In the genomic region with DNA sequence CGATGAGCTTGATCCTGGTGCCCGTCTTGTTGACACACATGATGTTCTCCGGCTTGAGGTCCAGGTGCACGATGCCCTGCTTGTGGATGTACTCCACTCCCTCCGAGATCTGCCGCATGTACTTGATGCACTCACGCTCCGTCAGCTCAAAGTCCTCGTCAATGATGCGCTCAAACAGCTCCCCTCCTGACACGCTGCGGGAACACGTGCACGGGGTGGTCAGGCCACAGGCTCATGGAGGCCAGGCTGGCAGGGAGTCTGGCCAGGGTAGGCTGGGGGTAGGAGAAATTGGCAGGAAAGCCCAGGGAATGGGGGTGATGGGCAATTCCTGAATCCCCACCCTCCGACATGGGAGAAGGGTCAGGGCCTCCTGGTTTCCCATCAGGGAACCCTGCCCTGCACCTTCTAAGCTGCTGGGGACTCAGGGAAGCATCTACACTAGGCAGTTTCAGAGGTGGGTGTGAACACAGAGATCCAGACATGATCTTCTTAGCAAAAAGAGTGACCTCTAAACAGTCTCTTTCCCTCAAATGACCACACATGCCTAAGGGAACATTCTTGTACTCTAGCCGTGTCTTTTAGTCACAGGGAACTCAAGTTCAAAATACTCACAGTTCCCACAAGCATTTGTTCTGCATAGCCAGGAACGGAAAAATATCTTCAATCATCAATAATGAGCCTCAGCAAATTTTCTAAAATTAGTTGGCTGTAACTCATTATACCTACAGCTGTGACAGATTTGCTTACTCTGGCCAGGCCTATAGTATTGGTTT, we compare ENCODE assay signal across 15 cellular contexts.
DNase-seq lines count a peak whose midpoint lies in the region; ATAC-seq and TF ChIP-seq lines count a peak whose summit lies in the region.
"Had no signal": no experiment of that assay in that cellular context is flagged by ENCODE, and none has a peak within 500 bp of the region (broad histone marks: within the 10 kb centered on the region; RNA-seq: fewer than 3 reads in every experiment).

No MANE protein-coding gene starts in this region.

- peaks cover 9 to 10% of the 10 kb centered on the region in 2 donors for H3K36me3 ChIP-seq in muscle layer of duodenum (ENCODE audit: control insufficient read depth in 1 of 2, insufficient read depth in 2 of 2, low read length in 2 of 2)
- peaks cover 53 to 63% of the 10 kb centered on the region in 2 donors for H3K36me3 ChIP-seq in stomach smooth muscle (ENCODE audit: control insufficient read depth in 2 of 2, insufficient read depth in 2 of 2, low read length in 2 of 2)

- H3K27ac ChIP-seq in muscle layer of duodenum (ENCODE audit: low read length) (peak overlapping the region; percentile 19), stomach smooth muscle (ENCODE audit: low read length) (peak overlapping the region; percentile 88)

- no peak for ATAC-seq in GM21825 (IDR thresholded peaks at IDR 0.05; ENCODE audit: unreplicated experiment)
- ATAC-seq: left colon had no signal

- H3K9me3 ChIP-seq in muscle layer of duodenum (ENCODE audit: control insufficient read depth in 1 of 2, low read length in 2 of 2) (no peaks in the 10 kb centered on the region), stomach smooth muscle (ENCODE audit: control insufficient read depth in 2 of 2, low read length in 2 of 2) (no peaks in the 10 kb centered on the region)

- peak; percentile 35 for DNase-seq in ELR (ENCODE audit: low read depth)
- peak; percentile 55 for DNase-seq in choroid plexus epithelial cell (ENCODE audit: low read depth)
- no peak for DNase-seq in T-helper 9 cell
- no peak for DNase-seq in pons (ENCODE audit: low spot score)
- DNase-seq in NCI-H1092 (lab: John Stamatoyannopoulos, UW), result no peak
- DNase-seq: activated CD4-positive, alpha-beta T cell treated with anti-CD3 and anti-CD28 coated beads, Interleukin-2, amount 10 ng/mL, durations not matched to agents 7 days and 5 days; activated naive CD4-positive, alpha-beta T cell; H7; left colon; NCI-H187; NCI-H446 had no signal

- H3K4me3 ChIP-seq in choroid plexus epithelial cell (ENCODE audit: low read depth, low read length), result no peak overlapping the region
- no peak overlapping the region for H3K4me3 ChIP-seq in muscle layer of duodenum (ENCODE audit: low read depth in 1 of 2, low read length in 2 of 2)
- H3K4me3 ChIP-seq in stomach smooth muscle (ENCODE audit: low read length in 2 of 2), result no peak overlapping the region
- H3K4me3 ChIP-seq: skin epidermis had no signal

- H3K27me3 ChIP-seq in muscle layer of duodenum (ENCODE audit: low read depth, low read length) (no peaks in the 10 kb centered on the region), stomach smooth muscle (ENCODE audit: control insufficient read depth in 1 of 2, insufficient read depth in 2 of 2, low read length in 2 of 2) (no peaks in the 10 kb centered on the region)

- TF ChIP-seq CTCF in choroid plexus epithelial cell (conservative IDR thresholded peaks at IDR 0.05; ENCODE audit: low read depth, low read length), result no peak

- peaks cover 0 to 41% of the 10 kb centered on the region in 2 donors for H3K4me1 ChIP-seq in muscle layer of duodenum (ENCODE audit: control insufficient read depth in 1 of 2, insufficient read depth in 2 of 2, low read length in 2 of 2)
- H3K4me1 ChIP-seq in stomach smooth muscle (ENCODE audit: control insufficient read depth, insufficient read depth, low read length), result peaks cover 93% of the 10 kb centered on the region

- H3K9ac ChIP-seq in stomach smooth muscle (ENCODE audit: low read length in 2 of 2), result no peak overlapping the region

Comparison
In these comparisons a context has a peak if more than half of its experiments do, and no peak if none do; other contexts are left out.
1. DNase-seq: peak in ELR (single experiment) and choroid plexus epithelial cell (single experiment); none in T-helper 9 cell (single experiment), pons (single experiment) and NCI-H1092 (single experiment).